In genomic region chr2:110876167-110876999, GRCh38 we compare ENCODE assay signal across 17 cellular contexts.
DNase-seq lines count a peak whose midpoint lies in the region; ATAC-seq and TF ChIP-seq lines count a peak whose summit lies in the region.
"Had no signal": no experiment of that assay in that cellular context is flagged by ENCODE, and none has a peak within 500 bp of the region (broad histone marks: within the 10 kb centered on the region; RNA-seq: fewer than 3 reads in every experiment).

No MANE protein-coding gene starts in this region.

- no peak overlapping the region for H3K4me2 ChIP-seq in OCI-LY3 (ENCODE audit: low read length)

- no peak for ATAC-seq in HG03025 (IDR thresholded peaks at IDR 0.05; ENCODE audit: low FRiP score, unreplicated experiment)

- peaks cover 5% of the 10 kb centered on the region for H3K36me3 Mint-ChIP-seq in glutamatergic neuron (ENCODE audit: unreplicated experiment)
- H3K36me3 Mint-ChIP-seq: natural killer cell had no signal

- no peaks in the 10 kb centered on the region for H3K9me3 ChIP-seq in BE2C
- peaks cover 3% of the 10 kb centered on the region for H3K9me3 ChIP-seq in OCI-LY3 (ENCODE audit: insufficient read depth, low read length)
- no peaks in the 10 kb centered on the region for H3K9me3 ChIP-seq in MG63

- no peak overlapping the region for H3K9ac ChIP-seq in OCI-LY3 (ENCODE audit: low read length)

- H3K4me1 Mint-ChIP-seq in glutamatergic neuron (ENCODE audit: low read depth, unreplicated experiment) = no peaks in the 10 kb centered on the region

- no peak overlapping the region for H2AFZ ChIP-seq in OCI-LY3 (ENCODE audit: low read depth, low read length)

- H3K4me3 ChIP-seq in BE2C (ENCODE audit: low read depth, low read length) (no peak overlapping the region), GM06990 (replicated peaks; ENCODE audit: low read depth, low read length) (no peak overlapping the region), OCI-LY3 (ENCODE audit: low read length) (no peak overlapping the region), MG63 (no peak overlapping the region)
- H3K4me3 ChIP-seq: left ventricle myocardium inferior had no signal

- peaks cover 3% of the 10 kb centered on the region for H3K27me3 Mint-ChIP-seq in glutamatergic neuron (ENCODE audit: unreplicated experiment)

- no peak overlapping the region for H3K4me3 Mint-ChIP-seq in glutamatergic neuron (ENCODE audit: unreplicated experiment)
- H3K4me3 Mint-ChIP-seq: activated CD4-positive, alpha-beta memory T cell treated with anti-CD3 and anti-CD28 coated beads, Interleukin-2, amount 10 ng/mL, durations not matched to agents 7 days and 5 days had no signal

- no peak overlapping the region for H3K27ac Mint-ChIP-seq in glutamatergic neuron (ENCODE audit: unreplicated experiment)
- H3K27ac Mint-ChIP-seq: activated CD4-positive, alpha-beta memory T cell treated with anti-CD3 and anti-CD28 coated beads, Interleukin-2, amount 10 ng/mL, durations not matched to agents 7 days and 5 days; CD4-positive, alpha-beta T cell; natural killer cell had no signal

- no peaks in the 10 kb centered on the region for H3K79me2 ChIP-seq in OCI-LY3 (ENCODE audit: low read length)

- H3K27ac ChIP-seq in OCI-LY3 (ENCODE audit: low read length) = no peak overlapping the region
- H3K27ac ChIP-seq: epithelial cell of prostate, left ventricle myocardium inferior had no signal

- H3K27me3 ChIP-seq in BE2C (no peaks in the 10 kb centered on the region), GM06990 (replicated peaks; ENCODE audit: control insufficient read depth, insufficient read depth, low read length) (no peaks in the 10 kb centered on the region), OCI-LY3 (ENCODE audit: low read depth, low read length) (peaks cover 78% of the 10 kb centered on the region), MG63 (peaks cover 2% of the 10 kb centered on the region; the same call in 1 of the 2 replicates)

- 0 out of 2 replicates have a peak, but pooled peaks have one; percentile 17 for TF ChIP-seq CTCF in BE2C (IDR thresholded peaks at IDR 0.05; ENCODE audit: low read depth, low read length)
- TF ChIP-seq CTCF in GM06990 (IDR thresholded peaks at IDR 0.05; ENCODE audit: insufficient read depth, low read length, poor library complexity, severe bottlenecking) = peak; percentile 37
- peak; percentile 54 for TF ChIP-seq CTCF in OCI-LY3 (IDR thresholded peaks at IDR 0.05; ENCODE audit: low read depth, low read length)
- TF ChIP-seq CTCF in glutamatergic neuron (IDR thresholded peaks at IDR 0.05; ENCODE audit: partially characterized antibody, unreplicated experiment) = peak; percentile 47

- H3K4me1 ChIP-seq in BE2C (no peaks in the 10 kb centered on the region), OCI-LY3 (ENCODE audit: low read length) (peaks cover 16% of the 10 kb centered on the region)
- H3K4me1 ChIP-seq: left ventricle myocardium inferior had no signal

- no peak for DNase-seq in BE2C
- DNase-seq in GM06990 (ENCODE audit: extremely low read depth, insufficient read length) = no peak
- DNase-seq in glutamatergic neuron = no peak
- DNase-seq in MG63 = no peak
- no peak for DNase-seq in NCI-H524 (lab: John Stamatoyannopoulos, UW)
- no peak for DNase-seq in ureter (ENCODE audit: low spot score)
- DNase-seq: activated CD4-positive, alpha-beta memory T cell treated with anti-CD3 and anti-CD28 coated beads, Interleukin-2, amount 10 ng/mL, durations not matched to agents 7 days and 5 days; activated naive CD4-positive, alpha-beta T cell treated with Interleukin-2 at 50 U/mL for 16 hours; CD4-positive, alpha-beta T cell; central memory CD4-positive, alpha-beta T cell; Karpas-422; left ventricle myocardium inferior; natural killer cell; NCI-H2081 treated with DMSO at 0.1 percent for 48 hours had no signal

- H3K36me3 ChIP-seq in BE2C = no peaks in the 10 kb centered on the region
- no peaks in the 10 kb centered on the region for H3K36me3 ChIP-seq in GM06990 (ENCODE audit: control insufficient read depth, insufficient read depth, low read length)
- no peaks in the 10 kb centered on the region for H3K36me3 ChIP-seq in OCI-LY3 (replicated peaks; ENCODE audit: low read depth, low read length)
- H3K36me3 ChIP-seq in MG63 = no peaks in the 10 kb centered on the region
- H3K36me3 ChIP-seq: left ventricle myocardium inferior had no signal

- H3K9me3 Mint-ChIP-seq in glutamatergic neuron (ENCODE audit: unreplicated experiment) = peaks cover 4% of the 10 kb centered on the region

- peaks cover 21% of the 10 kb centered on the region; the same call in 1 of the 2 replicates for H4K20me1 ChIP-seq in OCI-LY3 (ENCODE audit: insufficient read depth, low read length)
